3 cellular contexts compared by ENCODE assay signal in the genomic region with DNA sequence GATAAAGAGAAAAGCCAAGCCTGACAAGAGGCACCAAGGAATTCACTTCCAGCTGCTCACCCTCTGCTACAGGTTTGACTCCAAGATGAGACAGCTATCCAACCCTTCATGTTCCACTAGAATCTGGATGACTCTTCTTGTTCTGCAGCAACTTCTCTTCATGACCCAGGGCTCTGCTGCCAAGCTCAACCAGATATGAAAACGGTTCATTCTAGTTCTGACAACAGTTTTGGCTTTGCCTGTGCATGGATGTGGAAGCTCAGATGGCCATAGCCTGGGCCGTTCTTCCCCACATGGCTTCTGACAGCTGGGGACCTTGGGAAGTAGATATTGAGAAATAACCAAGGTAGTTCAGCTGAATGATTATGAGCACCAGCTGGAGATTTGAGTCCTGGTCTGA.
TF ChIP-seq lines count a peak whose summit lies in the region.

No MANE protein-coding gene starts in this region.

TF ChIP-seq in SK-N-SH, 30 proteins besides CTCF, POLR2A, EP300 and RAD21:
- no peak for TF ChIP-seq JUND (IDR thresholded peaks at IDR 0.05)
- TF ChIP-seq USF1 (IDR thresholded peaks at IDR 0.05; ENCODE audit: borderline replicate concordance, low read depth) = no peak
- no peak for TF ChIP-seq SMC3 (IDR thresholded peaks at IDR 0.05; ENCODE audit: low read depth, low read length)

TF ChIP-seq in SK-N-SH treated with all-trans-retinoic acid at 6 μM for 48 hours, 23 proteins besides CTCF, POLR2A, EP300 and RAD21:
- no peak for TF ChIP-seq POU6F1 (CRISPR knock-in tag; IDR thresholded peaks at IDR 0.05; ENCODE audit: borderline replicate concordance, low read depth)
- no peak for TF ChIP-seq ESRRG (CRISPR knock-in tag; IDR thresholded peaks at IDR 0.05)
- TF ChIP-seq, protein P1, sequence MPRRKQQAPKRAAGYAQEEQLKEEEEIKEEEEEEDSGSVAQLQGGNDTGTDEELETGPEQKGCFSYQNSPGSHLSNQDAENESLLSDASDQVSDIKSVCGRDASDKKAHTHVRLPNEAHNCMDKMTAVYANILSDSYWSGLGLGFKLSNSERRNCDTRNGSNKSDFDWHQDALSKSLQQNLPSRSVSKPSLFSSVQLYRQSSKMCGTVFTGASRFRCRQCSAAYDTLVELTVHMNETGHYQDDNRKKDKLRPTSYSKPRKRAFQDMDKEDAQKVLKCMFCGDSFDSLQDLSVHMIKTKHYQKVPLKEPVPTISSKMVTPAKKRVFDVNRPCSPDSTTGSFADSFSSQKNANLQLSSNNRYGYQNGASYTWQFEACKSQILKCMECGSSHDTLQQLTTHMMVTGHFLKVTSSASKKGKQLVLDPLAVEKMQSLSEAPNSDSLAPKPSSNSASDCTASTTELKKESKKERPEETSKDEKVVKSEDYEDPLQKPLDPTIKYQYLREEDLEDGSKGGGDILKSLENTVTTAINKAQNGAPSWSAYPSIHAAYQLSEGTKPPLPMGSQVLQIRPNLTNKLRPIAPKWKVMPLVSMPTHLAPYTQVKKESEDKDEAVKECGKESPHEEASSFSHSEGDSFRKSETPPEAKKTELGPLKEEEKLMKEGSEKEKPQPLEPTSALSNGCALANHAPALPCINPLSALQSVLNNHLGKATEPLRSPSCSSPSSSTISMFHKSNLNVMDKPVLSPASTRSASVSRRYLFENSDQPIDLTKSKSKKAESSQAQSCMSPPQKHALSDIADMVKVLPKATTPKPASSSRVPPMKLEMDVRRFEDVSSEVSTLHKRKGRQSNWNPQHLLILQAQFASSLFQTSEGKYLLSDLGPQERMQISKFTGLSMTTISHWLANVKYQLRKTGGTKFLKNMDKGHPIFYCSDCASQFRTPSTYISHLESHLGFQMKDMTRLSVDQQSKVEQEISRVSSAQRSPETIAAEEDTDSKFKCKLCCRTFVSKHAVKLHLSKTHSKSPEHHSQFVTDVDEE (CRISPR knock-in tag; IDR thresholded peaks at IDR 0.05) = no peak
- TF ChIP-seq ARNTL (CRISPR knock-in tag; IDR thresholded peaks at IDR 0.05; ENCODE audit: borderline replicate concordance, low read depth) = no peak
- TF ChIP-seq ZNF565 (CRISPR knock-in tag; conservative IDR thresholded peaks at IDR 0.05; ENCODE audit: low read depth) = no peak
- no peak for TF ChIP-seq TOX (CRISPR knock-in tag; IDR thresholded peaks at IDR 0.05; ENCODE audit: borderline replicate concordance)
- TF ChIP-seq, protein P2, sequence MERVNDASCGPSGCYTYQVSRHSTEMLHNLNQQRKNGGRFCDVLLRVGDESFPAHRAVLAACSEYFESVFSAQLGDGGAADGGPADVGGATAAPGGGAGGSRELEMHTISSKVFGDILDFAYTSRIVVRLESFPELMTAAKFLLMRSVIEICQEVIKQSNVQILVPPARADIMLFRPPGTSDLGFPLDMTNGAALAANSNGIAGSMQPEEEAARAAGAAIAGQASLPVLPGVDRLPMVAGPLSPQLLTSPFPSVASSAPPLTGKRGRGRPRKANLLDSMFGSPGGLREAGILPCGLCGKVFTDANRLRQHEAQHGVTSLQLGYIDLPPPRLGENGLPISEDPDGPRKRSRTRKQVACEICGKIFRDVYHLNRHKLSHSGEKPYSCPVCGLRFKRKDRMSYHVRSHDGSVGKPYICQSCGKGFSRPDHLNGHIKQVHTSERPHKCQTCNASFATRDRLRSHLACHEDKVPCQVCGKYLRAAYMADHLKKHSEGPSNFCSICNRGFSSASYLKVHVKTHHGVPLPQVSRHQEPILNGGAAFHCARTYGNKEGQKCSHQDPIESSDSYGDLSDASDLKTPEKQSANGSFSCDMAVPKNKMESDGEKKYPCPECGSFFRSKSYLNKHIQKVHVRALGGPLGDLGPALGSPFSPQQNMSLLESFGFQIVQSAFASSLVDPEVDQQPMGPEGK (CRISPR knock-in tag; IDR thresholded peaks at IDR 0.05; ENCODE audit: borderline replicate concordance) = no peak
TF ChIP-seq in SK-N-SH treated with all-trans-retinoic acid at 6 μM for 48 hours: peak in this region for 0.

TF ChIP-seq in GM12878, 131 proteins besides CTCF, POLR2A, EP300 and RAD21:
- TF ChIP-seq E2F8 (IDR thresholded peaks at IDR 0.05; ENCODE audit: low read depth, partially characterized antibody) = no peak
- no peak for TF ChIP-seq RAD51 (IDR thresholded peaks at IDR 0.05)
- TF ChIP-seq, protein P3, sequence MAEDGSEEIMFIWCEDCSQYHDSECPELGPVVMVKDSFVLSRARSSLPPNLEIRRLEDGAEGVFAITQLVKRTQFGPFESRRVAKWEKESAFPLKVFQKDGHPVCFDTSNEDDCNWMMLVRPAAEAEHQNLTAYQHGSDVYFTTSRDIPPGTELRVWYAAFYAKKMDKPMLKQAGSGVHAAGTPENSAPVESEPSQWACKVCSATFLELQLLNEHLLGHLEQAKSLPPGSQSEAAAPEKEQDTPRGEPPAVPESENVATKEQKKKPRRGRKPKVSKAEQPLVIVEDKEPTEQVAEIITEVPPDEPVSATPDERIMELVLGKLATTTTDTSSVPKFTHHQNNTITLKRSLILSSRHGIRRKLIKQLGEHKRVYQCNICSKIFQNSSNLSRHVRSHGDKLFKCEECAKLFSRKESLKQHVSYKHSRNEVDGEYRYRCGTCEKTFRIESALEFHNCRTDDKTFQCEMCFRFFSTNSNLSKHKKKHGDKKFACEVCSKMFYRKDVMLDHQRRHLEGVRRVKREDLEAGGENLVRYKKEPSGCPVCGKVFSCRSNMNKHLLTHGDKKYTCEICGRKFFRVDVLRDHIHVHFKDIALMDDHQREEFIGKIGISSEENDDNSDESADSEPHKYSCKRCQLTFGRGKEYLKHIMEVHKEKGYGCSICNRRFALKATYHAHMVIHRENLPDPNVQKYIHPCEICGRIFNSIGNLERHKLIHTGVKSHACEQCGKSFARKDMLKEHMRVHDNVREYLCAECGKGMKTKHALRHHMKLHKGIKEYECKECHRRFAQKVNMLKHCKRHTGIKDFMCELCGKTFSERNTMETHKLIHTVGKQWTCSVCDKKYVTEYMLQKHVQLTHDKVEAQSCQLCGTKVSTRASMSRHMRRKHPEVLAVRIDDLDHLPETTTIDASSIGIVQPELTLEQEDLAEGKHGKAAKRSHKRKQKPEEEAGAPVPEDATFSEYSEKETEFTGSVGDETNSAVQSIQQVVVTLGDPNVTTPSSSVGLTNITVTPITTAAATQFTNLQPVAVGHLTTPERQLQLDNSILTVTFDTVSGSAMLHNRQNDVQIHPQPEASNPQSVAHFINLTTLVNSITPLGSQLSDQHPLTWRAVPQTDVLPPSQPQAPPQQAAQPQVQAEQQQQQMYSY (CRISPR knock-in tag; IDR thresholded peaks at IDR 0.05) = no peak
- TF ChIP-seq GABPA (IDR thresholded peaks at IDR 0.05; ENCODE audit: low read depth) = no peak
- TF ChIP-seq SMC3 (IDR thresholded peaks at IDR 0.05; ENCODE audit: borderline replicate concordance, low read length) = no peak
- TF ChIP-seq STAT1 (conservative IDR thresholded peaks at IDR 0.05) = no peak
- TF ChIP-seq CBX5 (IDR thresholded peaks at IDR 0.05; ENCODE audit: low read depth) = no peak
- TF ChIP-seq POLR2AphosphoS5 (IDR thresholded peaks at IDR 0.05; ENCODE audit: low read length) = no peak
- no peak for TF ChIP-seq SMAD5 (IDR thresholded peaks at IDR 0.05; ENCODE audit: low read depth)
- no peak for TF ChIP-seq ZNF207 (IDR thresholded peaks at IDR 0.05; ENCODE audit: borderline replicate concordance)
- TF ChIP-seq YBX1 (IDR thresholded peaks at IDR 0.05) = no peak
TF ChIP-seq in GM12878: peak in this region for 0.
